ENCODE assay signal across 25 cellular contexts in the genomic region with DNA sequence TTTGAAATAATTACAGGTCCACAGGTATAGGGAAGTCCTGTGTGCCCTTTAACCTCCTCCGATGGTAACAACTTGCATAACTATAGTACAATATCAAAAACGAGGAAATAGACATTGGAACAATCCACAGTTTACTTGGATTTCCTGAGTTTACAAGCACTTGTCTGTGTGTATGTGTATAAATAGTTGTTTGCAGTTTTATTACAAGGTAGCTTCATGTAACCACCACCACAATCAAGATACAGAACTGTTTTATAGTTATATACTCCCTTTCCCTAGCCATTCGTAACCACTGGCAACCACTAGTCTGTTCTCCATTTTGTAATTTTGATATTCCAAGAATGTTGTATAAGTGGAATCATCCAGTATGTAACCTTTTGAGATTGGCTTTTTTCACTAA. TPM values are rescaled to one million over a fixed set of nuclear protein-coding genes. Genes with fewer than 3 reads are reported as not detected.
DNase-seq lines count a peak whose midpoint lies in the region; ATAC-seq and FAIRE-seq lines count a peak whose summit lies in the region.
"Had no signal": no experiment of that assay in that cellular context is flagged by ENCODE, and none has a peak within 500 bp of the region (broad histone marks: within the 10 kb centered on the region; RNA-seq: fewer than 3 reads in every experiment).

No MANE protein-coding gene starts in this region.

- peaks cover 12% of the 10 kb centered on the region for H3K4me1 Mint-ChIP-seq in activated naive CD8-positive, alpha-beta T cell (ENCODE audit: low read depth)
- H3K4me1 Mint-ChIP-seq in activated naive CD8-positive, alpha-beta T cell treated with anti-CD3 and anti-CD28 coated beads, Interleukin-2, amount 50 U/mL, for 24 hours = peaks cover 15% of the 10 kb centered on the region
- H3K4me1 Mint-ChIP-seq: H9 had no signal

- no peak for DNase-seq in activated naive CD8-positive, alpha-beta T cell treated with anti-CD3 and anti-CD28 coated beads, Interleukin-2, amount 50 U/mL, for 24 hours
- DNase-seq in left colon (no peak), urothelium cell line (ENCODE audit: low spot score) (no peak), NCI-H345 (lab: John Stamatoyannopoulos, UW) (no peak)
- DNase-seq: 8988T; ACHN; AML-193; BE2C; CD4-positive, alpha-beta T cell; CD8-positive, alpha-beta memory T cell; DMS 273 treated with DMSO at 0.1 percent for 48 hours; DMS53; DMS79 treated with DMSO at 0.1 percent for 48 hours; GF-D8; GM23248; H9 had no signal

- FAIRE-seq in urothelium cell line (lab: Jason Lieb, UNC) = peak; percentile 20
- FAIRE-seq: A549, D721Med, GM12891, GM18507, H1 had no signal

- intact Hi-C loops in left colon (cut with DNase I, micrococcal nuclease) = no loop called here

- no peak overlapping the region for H3K4me3 Mint-ChIP-seq in activated naive CD8-positive, alpha-beta T cell
- H3K4me3 Mint-ChIP-seq in activated naive CD8-positive, alpha-beta T cell treated with anti-CD3 and anti-CD28 coated beads, Interleukin-2, amount 50 U/mL, for 24 hours = no peak overlapping the region
- H3K4me3 Mint-ChIP-seq: CD14-positive monocyte; CD4-positive, alpha-beta T cell; CD8-positive, alpha-beta memory T cell; H9 had no signal

- H3K9me3 Mint-ChIP-seq in activated naive CD8-positive, alpha-beta T cell (ENCODE audit: low read depth) = no peaks in the 10 kb centered on the region
- H3K9me3 Mint-ChIP-seq in activated naive CD8-positive, alpha-beta T cell treated with anti-CD3 and anti-CD28 coated beads, Interleukin-2, amount 50 U/mL, for 24 hours = no peaks in the 10 kb centered on the region
- H3K9me3 Mint-ChIP-seq: CD14-positive monocyte; CD4-positive, alpha-beta T cell; CD8-positive, alpha-beta memory T cell; H9 had no signal

- H3K27ac Mint-ChIP-seq in activated naive CD8-positive, alpha-beta T cell = peak overlapping the region; percentile 51
- no peak overlapping the region for H3K27ac Mint-ChIP-seq in activated naive CD8-positive, alpha-beta T cell treated with anti-CD3 and anti-CD28 coated beads, Interleukin-2, amount 50 U/mL, for 24 hours
- H3K27ac Mint-ChIP-seq: CD14-positive monocyte; CD4-positive, alpha-beta T cell; H9 had no signal

- no peak for ATAC-seq in activated naive CD8-positive, alpha-beta T cell treated with anti-CD3 and anti-CD28 coated beads, Interleukin-2, amount 50 U/mL, for 24 hours
- ATAC-seq in left colon = peak; percentile 95
- ATAC-seq in GM19467 (IDR thresholded peaks at IDR 0.05; ENCODE audit: unreplicated experiment) = no peak
- ATAC-seq: A549, HCT116 had no signal

- H3K36me3 Mint-ChIP-seq in activated naive CD8-positive, alpha-beta T cell = peaks cover 4% of the 10 kb centered on the region
- H3K36me3 Mint-ChIP-seq in activated naive CD8-positive, alpha-beta T cell treated with anti-CD3 and anti-CD28 coated beads, Interleukin-2, amount 50 U/mL, for 24 hours (ENCODE audit: low read depth) = peaks cover 27% of the 10 kb centered on the region

- no peaks in the 10 kb centered on the region for H3K27me3 Mint-ChIP-seq in activated naive CD8-positive, alpha-beta T cell
- no peaks in the 10 kb centered on the region for H3K27me3 Mint-ChIP-seq in activated naive CD8-positive, alpha-beta T cell treated with anti-CD3 and anti-CD28 coated beads, Interleukin-2, amount 50 U/mL, for 24 hours
- H3K27me3 Mint-ChIP-seq: CD4-positive, alpha-beta T cell; CD8-positive, alpha-beta memory T cell had no signal

RNA-seq across cellular contexts. Expression of gene FBXO9, which starts 9.1 kb away (rescaled TPM):
- 10 to 100 TPM; 70.5 to 93.6 TPM for total RNA-seq in left colon

RNA-seq across cellular contexts. Expression of gene CILK1, which starts 12.7 kb away (rescaled TPM):
- total RNA-seq in left colon = 10 to 100 TPM; 17.7 to 19.6 TPM
